ENCODE assay signal across 8 cellular contexts in genomic region chr6:130018292-130018829, GRCh38. TPM values are rescaled to one million over a fixed set of nuclear protein-coding genes. Genes with fewer than 3 reads are reported as not detected.
DNase-seq lines count a peak whose midpoint lies in the region; ATAC-seq and TF ChIP-seq lines count a peak whose summit lies in the region.

Gene L3MBTL3 (plus strand): TSS chr6:130018581. CDS start chr6:130042700, 24,119 bp downstream.

- H3K4me3 Mint-ChIP-seq in natural killer cell treated with Interleukin-12 subunit alpha and Interleukin-12 subunit beta and Interleukin-15 and Interleukin-18, amount 100 ng/mL, for 72 hours: peak within 1 kb of the TSS; percentile 99
- H3K4me3 Mint-ChIP-seq in stimulated activated naive B cell treated with anti-CD40 and anti-IgM and Interleukin-4, amounts not matched to agents 10 μg/mL and 1 μg/mL and 100 μg/mL, for 72 hours: peak within 1 kb of the TSS; percentile 92 to 96

- H3K36me3 Mint-ChIP-seq in natural killer cell treated with Interleukin-12 subunit alpha and Interleukin-12 subunit beta and Interleukin-15 and Interleukin-18, amount 100 ng/mL, for 72 hours: peaks cover 7% of the 10 kb centered on the region
- H3K36me3 Mint-ChIP-seq in stimulated activated naive B cell treated with anti-CD40 and anti-IgM and Interleukin-4, amounts not matched to agents 10 μg/mL and 1 μg/mL and 100 μg/mL, for 72 hours: peaks cover 5 to 6% of the 10 kb centered on the region in 2 donors

- ATAC-seq in GM21717 (IDR thresholded peaks at IDR 0.05; ENCODE audit: unreplicated experiment): peak; percentile 66
- ATAC-seq in natural killer cell treated with Interleukin-12 subunit alpha and Interleukin-12 subunit beta and Interleukin-15 and Interleukin-18, amount 100 ng/mL, for 72 hours: peak; percentile 85 to 87
- ATAC-seq in stimulated activated naive B cell treated with anti-CD40 and anti-IgM and Interleukin-4, amounts not matched to agents 10 μg/mL and 1 μg/mL and 100 μg/mL, for 72 hours (replicated peaks): peak; percentile 77 to 78

- H3K9me3 Mint-ChIP-seq in natural killer cell treated with Interleukin-12 subunit alpha and Interleukin-12 subunit beta and Interleukin-15 and Interleukin-18, amount 100 ng/mL, for 72 hours: no peaks in the 10 kb centered on the region
- no peaks in the 10 kb centered on the region for H3K9me3 Mint-ChIP-seq in stimulated activated naive B cell treated with anti-CD40 and anti-IgM and Interleukin-4, amounts not matched to agents 10 μg/mL and 1 μg/mL and 100 μg/mL, for 72 hours

- H3K27ac Mint-ChIP-seq in natural killer cell treated with Interleukin-12 subunit alpha and Interleukin-12 subunit beta and Interleukin-15 and Interleukin-18, amount 100 ng/mL, for 72 hours: peak within 1 kb of the TSS; percentile 83 to 95
- peak within 1 kb of the TSS; percentile 97 for H3K27ac Mint-ChIP-seq in stimulated activated naive B cell treated with anti-CD40 and anti-IgM and Interleukin-4, amounts not matched to agents 10 μg/mL and 1 μg/mL and 100 μg/mL, for 72 hours

- POLR2A ChIA-PET in RWPE1 (lab: Yijun Ruan, JAX; ENCODE audit: low non-redundant PET): no interaction called here

- TF ChIP-seq CTCF in RWPE1 (conservative IDR thresholded peaks at IDR 0.05; ENCODE audit: low read depth): no peak
- no peak for TF ChIP-seq CTCF in fibroblast of the aortic adventitia (IDR thresholded peaks at IDR 0.05; ENCODE audit: insufficient read depth, low read length)

- CTCF ChIA-PET in RWPE1 (lab: Yijun Ruan, JAX): no interaction called here

- in situ Hi-C loops in KBM-7 (cut with MboI; ENCODE audit: low pct_unique_long_range_greater_than_20kb, low sequenced_read_pairs): loop anchor here (25.0 kb wide), 1 partner anchor 431 kb away; no protein-coding TSS in a partner anchor

- DNase-seq in DMS 273 (lab: John Stamatoyannopoulos, UW; ENCODE audit: unreplicated experiment): peak; percentile 86
- DNase-seq in KBM-7: peak; percentile 89
- DNase-seq in RWPE1 (ENCODE audit: low spot score): peak; percentile 85
- peak; percentile 83 for DNase-seq in activated T-helper 9 cell treated with anti-CD3 and anti-CD28 coated beads, Interleukin-2, amount 50 U/mL, for 16 hours (ENCODE audit: low read depth)
- DNase-seq in fibroblast of the aortic adventitia (ENCODE audit: low read depth): peak; percentile 84
- DNase-seq in natural killer cell treated with Interleukin-12 subunit alpha and Interleukin-12 subunit beta and Interleukin-15 and Interleukin-18, amount 100 ng/mL, for 72 hours (ENCODE audit: low spot score): peak; percentile 87
- DNase-seq in stimulated activated naive B cell treated with anti-CD40 and anti-IgM and Interleukin-4, amounts not matched to agents 10 μg/mL and 1 μg/mL and 100 μg/mL, for 72 hours: peak; percentile 81

- peak within 1 kb of the TSS; percentile 85 for H3K4me3 ChIP-seq in fibroblast of the aortic adventitia (ENCODE audit: low read depth, low read length)

- peak within 1 kb of the TSS; percentile 93 for H3K27ac ChIP-seq in RWPE1

- no peaks in the 10 kb centered on the region for H3K27me3 Mint-ChIP-seq in natural killer cell treated with Interleukin-12 subunit alpha and Interleukin-12 subunit beta and Interleukin-15 and Interleukin-18, amount 100 ng/mL, for 72 hours
- no peaks in the 10 kb centered on the region for H3K27me3 Mint-ChIP-seq in stimulated activated naive B cell treated with anti-CD40 and anti-IgM and Interleukin-4, amounts not matched to agents 10 μg/mL and 1 μg/mL and 100 μg/mL, for 72 hours

- peaks cover 14 to 16% of the 10 kb centered on the region in 2 donors for H3K4me1 Mint-ChIP-seq in natural killer cell treated with Interleukin-12 subunit alpha and Interleukin-12 subunit beta and Interleukin-15 and Interleukin-18, amount 100 ng/mL, for 72 hours (ENCODE audit: low read depth in 2 of 2)
- peaks cover 6 to 18% of the 10 kb centered on the region in 2 donors for H3K4me1 Mint-ChIP-seq in stimulated activated naive B cell treated with anti-CD40 and anti-IgM and Interleukin-4, amounts not matched to agents 10 μg/mL and 1 μg/mL and 100 μg/mL, for 72 hours

RNA-seq across cellular contexts. Expression of gene L3MBTL3, which starts in this region (rescaled TPM):
- total RNA-seq in fibroblast of the aortic adventitia (ENCODE audit: low replicate concordance): 9.8 and 16.4 TPM in 2 replicates
- 10 to 100 TPM in 1 of 2 donors, 1 to 10 TPM in 1; 7.4 to 12.5 TPM for total RNA-seq in natural killer cell treated with Interleukin-12 subunit alpha and Interleukin-12 subunit beta and Interleukin-15 and Interleukin-18, amount 100 ng/mL, for 72 hours

Comparison
In these comparisons a context has a peak if more than half of its experiments do, and no peak if none do; other contexts are left out.
1. Peak in every context shown above with its lines: DNase-seq, ATAC-seq, H3K4me3 ChIP-seq and H3K27ac ChIP-seq.